In genomic region chr16:31472559-31473203, GRCh38 we compare ENCODE assay signal across 8 cellular contexts. TPM values are rescaled to one million over a fixed set of nuclear protein-coding genes. Genes with fewer than 3 reads are reported as not detected.
DNase-seq lines count a peak whose midpoint lies in the region; ATAC-seq and TF ChIP-seq lines count a peak whose summit lies in the region.

No MANE protein-coding gene starts in this region.

- peaks cover 47% of the 10 kb centered on the region for H4K20me1 ChIP-seq in IMR-90 (ENCODE audit: insufficient read depth, low read length)

- H2BK120ac ChIP-seq in IMR-90 (ENCODE audit: low read depth, low read length): peak overlapping the region; percentile 93

- TF ChIP-seq RAD21 in IMR-90 (IDR thresholded peaks at IDR 0.05; ENCODE audit: low read length): peak; percentile 19; the same call in 1 of the 2 replicates

- H3K27me3 ChIP-seq in IMR-90 (ENCODE audit: control insufficient read depth, insufficient read depth, low read length): no peaks in the 10 kb centered on the region
- H3K27me3 ChIP-seq in SJSA1 (replicated peaks): no peaks in the 10 kb centered on the region

- TF ChIP-seq CTCF in IMR-90 (conservative IDR thresholded peaks at IDR 0.05; ENCODE audit: low read depth, low read length): peak; percentile 73

- H3K36me3 ChIP-seq in IMR-90 (ENCODE audit: control insufficient read depth, insufficient read depth, low read length): peaks cover 39% of the 10 kb centered on the region
- peaks cover 53% of the 10 kb centered on the region for H3K36me3 ChIP-seq in SJSA1

- in situ Hi-C loops in G401 (cut with HindIII; ENCODE audit: low sequenced_read_pairs) (no loop called here), IMR-90 (cut with MboI; ENCODE audit: low sequenced_read_pairs) (loop anchor here (25.0 kb wide), 1 partner anchor 390 kb away; the partner anchor contains the start of gene ZNF267)

- H3K9me3 Mint-ChIP-seq in central memory CD8-positive, alpha-beta T cell: no peaks in the 10 kb centered on the region

- H3K27ac ChIP-seq in IMR-90 (ENCODE audit: insufficient read depth, low read length): peak overlapping the region; percentile 100
- H3K27ac ChIP-seq in SJSA1: peak overlapping the region; percentile 92

- H4K5ac ChIP-seq in IMR-90 (ENCODE audit: low read depth, low read length): peak overlapping the region; percentile 97

- H2BK15ac ChIP-seq in IMR-90 (ENCODE audit: low read depth, low read length): no peak overlapping the region

- CTCF ChIA-PET in IMR-90 (lab: Yijun Ruan, JAX): interaction anchor here (1.0 kb wide), 3 partner anchors 9 to 242 kb away, joined by 3 to 7 read pairs (median 6); no protein-coding TSS in a partner anchor

- BruUV-seq in IMR-90 (replicated peaks; lab: Mats Ljungman, UMichigan): no TSS peak

- H3K18ac ChIP-seq in IMR-90 (ENCODE audit: low read depth, low read length): peak overlapping the region; percentile 45

- no peak overlapping the region for H2BK20ac ChIP-seq in IMR-90 (ENCODE audit: low read depth, low read length)

- peak overlapping the region; percentile 99 for H3K9ac ChIP-seq in IMR-90 (ENCODE audit: low read depth, low read length)

- peak overlapping the region; percentile 99 for H3K4ac ChIP-seq in IMR-90 (ENCODE audit: low read depth, low read length)

- peak; percentile 89 for DNase-seq in G401 (ENCODE audit: low spot score)
- DNase-seq in IMR-90: peak; percentile 88
- peak; percentile 96 to 98 for DNase-seq in SJSA1 (ENCODE audit: low read depth in 1 of 2, low spot score in 2 of 2)
- no peak for DNase-seq in central memory CD8-positive, alpha-beta T cell (ENCODE audit: low spot score in 2 of 2)
- peak; percentile 83 for DNase-seq in islet precursor cell
- peak; percentile 35 for DNase-seq in stimulated activated CD4-positive, alpha-beta T cell treated with anti-CD3 and anti-CD28 coated beads, Interleukin-4, amount 100 ng/mL, for 1 hour
- DNase-seq in GF-D8 (lab: John Stamatoyannopoulos, UW): no peak

- H2AFZ ChIP-seq in IMR-90 (replicated peaks; ENCODE audit: low read length, poor library complexity): peak overlapping the region; percentile 93

- H3K4me1 Mint-ChIP-seq in central memory CD8-positive, alpha-beta T cell: peaks cover 21% of the 10 kb centered on the region

- ATAC-seq in IMR-90 (ENCODE audit: low read depth): peak; percentile 72
- ATAC-seq in central memory CD8-positive, alpha-beta T cell (replicated peaks; ENCODE audit: extremely low read depth, poor library complexity, severe bottlenecking): no peak
- no peak for ATAC-seq in HG03521 (IDR thresholded peaks at IDR 0.05; ENCODE audit: unreplicated experiment)

- H3K4me1 ChIP-seq in IMR-90 (ENCODE audit: control insufficient read depth, insufficient read depth, low read length) (peaks cover 13% of the 10 kb centered on the region), SJSA1 (replicated peaks) (peaks cover 21% of the 10 kb centered on the region)

- peaks cover 19 to 67% of the 10 kb centered on the region in 2 experiments; a peak in 3 of 4 replicates for H3K79me1 ChIP-seq in IMR-90 (ENCODE audit: low read depth in 1 of 2, low read length in 2 of 2)

- peak overlapping the region; percentile 50 for H3K4me2 ChIP-seq in IMR-90 (ENCODE audit: low read depth, low read length)

- peak overlapping the region; percentile 100 for H4K91ac ChIP-seq in IMR-90 (ENCODE audit: insufficient read depth, low read depth, low read length)

- H3K9me1 ChIP-seq in IMR-90 (ENCODE audit: insufficient read depth, low read length): peaks cover 16% of the 10 kb centered on the region; the same call in 1 of the 2 replicates

- H3K4me3 Mint-ChIP-seq in central memory CD8-positive, alpha-beta T cell: peak overlapping the region; percentile 34

- H3K14ac ChIP-seq in IMR-90 (replicated peaks; ENCODE audit: low read depth, low read length): peak overlapping the region; percentile 99

- POLR2A ChIA-PET in IMR-90 (lab: Charles Lee; ENCODE audit: unreplicated experiment): interaction anchor here (1.0 to 1.5 kb wide), 2 partner anchors 13 kb away, joined by 4 to 16 read pairs; partner anchors contain the start of gene ARMC5

- peak overlapping the region; percentile 100 for H2AK9ac ChIP-seq in IMR-90 (replicated peaks; ENCODE audit: low read depth, low read length, poor library complexity)

- peak overlapping the region; percentile 94 for H3K56ac ChIP-seq in IMR-90 (ENCODE audit: extremely low read depth, insufficient read depth, low read length)

- 11% methylated on average over 11 of the region's 24 CpGs; no CpG with 5 or more reads in 1 of the 2 experiments for WGBS in IMR-90 (ENCODE audit: extremely low coverage in 2 of 2, insufficient read length in 1 of 2), 2 experiments

- dilution Hi-C loops in IMR-90 (cut with HindIII; ENCODE audit: low sequenced_read_pairs, unreplicated experiment): no loop called here

- H3K36me3 Mint-ChIP-seq in central memory CD8-positive, alpha-beta T cell (ENCODE audit: insufficient read depth): peaks cover 2% of the 10 kb centered on the region

- H3K27ac Mint-ChIP-seq in central memory CD8-positive, alpha-beta T cell (ENCODE audit: low read depth): no peak overlapping the region

- H2BK5ac ChIP-seq in IMR-90 (ENCODE audit: low read depth, low read length, poor library complexity, severe bottlenecking): peak overlapping the region; percentile 95

- H3K27me3 Mint-ChIP-seq in central memory CD8-positive, alpha-beta T cell: peaks cover 16% of the 10 kb centered on the region

- peak overlapping the region; percentile 90 for H3K23ac ChIP-seq in IMR-90 (ENCODE audit: low read depth, low read length)

- peak overlapping the region; percentile 100 for H2AK5ac ChIP-seq in IMR-90 (ENCODE audit: low read depth, low read length)

- TF ChIP-seq POLR2A in IMR-90 (IDR thresholded peaks at IDR 0.05; ENCODE audit: low read depth, low read length): peak; percentile 57; the same call in 1 of the 2 replicates

- intact Hi-C loops in IMR-90 (cut with micrococcal nuclease): loop anchor here (1.0 kb wide), 1 partner anchor 13 kb away; the partner anchor contains the start of gene ARMC5

- H3K9me3 ChIP-seq in IMR-90 (ENCODE audit: control insufficient read depth, insufficient read depth, low read length) (no peaks in the 10 kb centered on the region), SJSA1 (replicated peaks) (no peaks in the 10 kb centered on the region)

- peak overlapping the region; percentile 87 for H3K4me3 ChIP-seq in IMR-90 (ENCODE audit: insufficient read depth, low read depth, low read length)
- peak overlapping the region; percentile 70 for H3K4me3 ChIP-seq in SJSA1

- H4K8ac ChIP-seq in IMR-90 (ENCODE audit: low read depth in 2 of 2, low read length in 2 of 2): peak overlapping the region; percentile 94

TF ChIP-seq in IMR-90, 13 proteins besides CTCF, POLR2A, EP300 and RAD21:
- no peak; the same call in 1 of the 2 replicates for TF ChIP-seq FOS (IDR thresholded peaks at IDR 0.05; ENCODE audit: low read depth, low read length)
- peak; percentile 91 for TF ChIP-seq RCOR1 (IDR thresholded peaks at IDR 0.05; ENCODE audit: insufficient replicate concordance, low read length)

RNA-seq across cellular contexts. Expression of gene TGFB1I1, which starts 0.7 kb away (rescaled TPM):
- total RNA-seq in G401 (2014; rRNA removed; shearing (Covaris generic)): 0.07 TPM in 1 of 2 replicates, not detected in the other
- 24.9 and 30.0 TPM in 2 replicates for total RNA-seq in IMR-90 (2012; rRNA removed)
- polyA plus RNA-seq in IMR-90 (2012; rRNA removed): 118 and 128 TPM in 2 replicates
- polyA plus RNA-seq in IMR-90 (2012; cell fraction: cytosol; rRNA removed): 115 and 151 TPM in 2 replicates
- 210 and 556 TPM in 2 replicates for polyA plus RNA-seq in IMR-90 (2012; cell fraction: nucleus; rRNA removed; ENCODE audit: low replicate concordance)
- 66.3 and 90.1 TPM in 2 replicates for total RNA-seq in SJSA1 (2014; rRNA removed; shearing (Covaris generic))

RNA-seq across cellular contexts. Expression of gene SLC5A2, which starts 10.2 kb away (rescaled TPM):
- total RNA-seq in G401 (2014; rRNA removed; shearing (Covaris generic)): not detected in 2 replicates
- total RNA-seq in IMR-90 (2012; rRNA removed): under 0.01 TPM in 1 of 2 replicates, not detected in the other
- polyA plus RNA-seq in IMR-90 (2012; rRNA removed): 0.10 TPM in 1 of 2 replicates, not detected in the other
- 0.03 and 0.04 TPM in 2 replicates for polyA plus RNA-seq in IMR-90 (2012; cell fraction: cytosol; rRNA removed)
- 0.17 and 0.38 TPM in 2 replicates for polyA plus RNA-seq in IMR-90 (2012; cell fraction: nucleus; rRNA removed; ENCODE audit: low replicate concordance)
- not detected in 2 replicates for total RNA-seq in SJSA1 (2014; rRNA removed; shearing (Covaris generic))

RNA-seq across cellular contexts. Expression of gene ARMC5, which starts 13.4 kb away (rescaled TPM):
- total RNA-seq in G401 (2014; rRNA removed; shearing (Covaris generic)): 7.6 and 12.2 TPM in 2 replicates
- total RNA-seq in IMR-90 (2012; rRNA removed): 2.3 and 3.1 TPM in 2 replicates
- 7.5 and 10.2 TPM in 2 replicates for polyA plus RNA-seq in IMR-90 (2012; rRNA removed)
- 9.2 and 11.1 TPM in 2 replicates for polyA plus RNA-seq in IMR-90 (2012; cell fraction: cytosol; rRNA removed)
- polyA plus RNA-seq in IMR-90 (2012; cell fraction: nucleus; rRNA removed; ENCODE audit: low replicate concordance): 37.2 and 59.8 TPM in 2 replicates
- 9.8 and 11.6 TPM in 2 replicates for total RNA-seq in SJSA1 (2014; rRNA removed; shearing (Covaris generic))

RNA-seq across cellular contexts. Expression of gene ZNF843, which starts 30.1 kb away (rescaled TPM):
- total RNA-seq in G401 (2014; rRNA removed; shearing (Covaris generic)): 0.03 and 0.55 TPM in 2 replicates
- under 0.01 TPM in 2 replicates for total RNA-seq in IMR-90 (2012; rRNA removed)
- polyA plus RNA-seq in IMR-90 (2012; rRNA removed): 0.13 and 0.27 TPM in 2 replicates
- 0.16 and 0.34 TPM in 2 replicates for polyA plus RNA-seq in IMR-90 (2012; cell fraction: cytosol; rRNA removed)
- 0.09 and 0.16 TPM in 2 replicates for polyA plus RNA-seq in IMR-90 (2012; cell fraction: nucleus; rRNA removed; ENCODE audit: low replicate concordance)
- 0.32 TPM in 1 of 2 replicates, not detected in the other for total RNA-seq in SJSA1 (2014; rRNA removed; shearing (Covaris generic))

RNA-seq across cellular contexts. Expression of gene RUSF1, which starts 35.5 kb away (rescaled TPM):
- total RNA-seq in G401 (2014; rRNA removed; shearing (Covaris generic)): 22.6 and 32.1 TPM in 2 replicates
- 22.2 and 22.9 TPM in 2 replicates for total RNA-seq in IMR-90 (2012; rRNA removed)
- 63.6 and 65.0 TPM in 2 replicates for polyA plus RNA-seq in IMR-90 (2012; rRNA removed)
- 26.5 and 46.5 TPM in 2 replicates for polyA plus RNA-seq in IMR-90 (2012; cell fraction: cytosol; rRNA removed)
- polyA plus RNA-seq in IMR-90 (2012; cell fraction: nucleus; rRNA removed; ENCODE audit: low replicate concordance): 212 and 436 TPM in 2 replicates
- 47.6 and 49.5 TPM in 2 replicates for total RNA-seq in SJSA1 (2014; rRNA removed; shearing (Covaris generic))

Comparison
In these comparisons a context has a peak if more than half of its experiments do, and no peak if none do; other contexts are left out.
1. DNase-seq: peak in G401 (single experiment), IMR-90 (single experiment), SJSA1 (2 of 2), islet precursor cell (single experiment) and stimulated activated CD4-positive, alpha-beta T cell treated with anti-CD3 and anti-CD28 coated beads, Interleukin-4, amount 100 ng/mL, for 1 hour (single experiment); none in central memory CD8-positive, alpha-beta T cell (0 of 2) and GF-D8 (single experiment).
2. RNA of gene TGFB1I1, which starts 0.7 kb away (total RNA-seq): 66.3 to 90.1 TPM in SJSA1 and 24.9 to 30.0 TPM in IMR-90; 0.07 TPM in G401; every median in the first group is over 10 times any median in the second.